Comparison of ENCODE assay signal across 19 cellular contexts in genomic region chr1:7109901-7110300, GRCh38.
"Had no signal": no experiment of that assay in that cellular context is flagged by ENCODE, and none has a peak within 500 bp of the region (broad histone marks: within the 10 kb centered on the region; RNA-seq: fewer than 3 reads in every experiment).

No MANE protein-coding gene starts in this region.

- DNase-seq: activated CD4-positive, alpha-beta T cell treated with anti-CD3 and anti-CD28 coated beads for 36 hours; activated CD4-positive, alpha-beta T cell treated with anti-CD3 and anti-CD28 coated beads, Interleukin-2, amount 50 U/mL, for 48 hours; activated gamma-delta T cell treated with Interleukin-2 at 50 U/mL for 16 hours; dermis blood vessel endothelial cell; effector memory CD8-positive, alpha-beta T cell; gastrocnemius medialis; heart left ventricle; immature natural killer cell; left cardiac atrium; mesendoderm; naive thymus-derived CD8-positive, alpha-beta T cell; ovary; psoas muscle; right cardiac atrium; uterus had no signal

- H3K4me3 ChIP-seq: adrenal gland, cardiac muscle cell, gastrocnemius medialis, heart left ventricle, ovary, psoas muscle, tibial nerve, uterus had no signal

- H3K36me3 ChIP-seq: adrenal gland, cardiac muscle cell, gastrocnemius medialis, heart left ventricle, ovary, tibial nerve, uterus had no signal

- H3K9me3 ChIP-seq: adrenal gland, gastrocnemius medialis, psoas muscle, uterus had no signal

- H3K27ac ChIP-seq: cardiac muscle cell, gastrocnemius medialis, heart left ventricle, ovary, psoas muscle, tibial nerve, uterus had no signal

- H3K27me3 ChIP-seq: adrenal gland, cardiac muscle cell, gastrocnemius medialis, ovary, tibial nerve, uterus had no signal

- H3K4me1 ChIP-seq: adrenal gland, gastrocnemius medialis, heart left ventricle, psoas muscle, tibial nerve, uterus had no signal

- FAIRE-seq: TTC549 had no signal
